Comparison of ENCODE assay signal across 14 cellular contexts in the genomic region with DNA sequence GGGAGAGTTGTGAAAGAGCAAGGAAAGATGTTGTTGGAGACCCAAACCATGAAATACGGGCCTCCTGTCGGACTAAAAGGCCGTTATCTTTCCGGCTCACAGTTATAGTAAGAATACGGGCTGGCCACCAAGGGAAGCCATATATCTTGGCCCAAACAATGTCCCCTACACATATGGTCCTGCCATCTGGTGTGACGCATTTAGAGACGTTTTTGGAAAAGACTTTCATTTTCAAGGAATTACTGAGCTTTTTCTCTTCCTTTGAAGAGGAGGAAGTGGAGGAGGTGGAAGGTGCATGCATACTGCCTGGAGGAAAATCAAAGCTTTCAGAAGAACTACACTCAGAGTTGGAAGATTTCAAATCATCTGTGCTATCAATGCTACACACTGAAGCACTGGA.
"Had no signal": no experiment of that assay in that cellular context is flagged by ENCODE, and none has a peak within 500 bp of the region (broad histone marks: within the 10 kb centered on the region; RNA-seq: fewer than 3 reads in every experiment).

No MANE protein-coding gene starts in this region.

- H3K27me3 ChIP-seq: esophagus muscularis mucosa, right lobe of liver, tibial nerve, vagina had no signal

- ATAC-seq: activated CD4-positive, alpha-beta T cell treated with anti-CD3 and anti-CD28 coated beads for 36 hours; natural killer cell; psoas muscle; right lobe of liver; stimulated activated effector memory CD8-positive, alpha-beta T cell treated with anti-CD3 and anti-CD28 coated beads, Interleukin-12 subunit alpha, Interleukin-12 subunit beta, amount 100 ng/mL, for 72 hours had no signal

- H3K27ac ChIP-seq: esophagus muscularis mucosa, psoas muscle, right lobe of liver, tibial nerve, vagina, VCaP had no signal

- H3K27me3 Mint-ChIP-seq: activated CD4-positive, alpha-beta T cell treated with anti-CD3 and anti-CD28 coated beads for 36 hours had no signal

- H3K4me3 Mint-ChIP-seq: activated CD4-positive, alpha-beta T cell treated with anti-CD3 and anti-CD28 coated beads for 36 hours; immature natural killer cell; natural killer cell; stimulated activated effector memory CD8-positive, alpha-beta T cell treated with anti-CD3 and anti-CD28 coated beads, Interleukin-12 subunit alpha, Interleukin-12 subunit beta, amount 100 ng/mL, for 72 hours had no signal

- H3K9me3 ChIP-seq: esophagus muscularis mucosa, psoas muscle, right lobe of liver, tibial nerve, vagina had no signal

- H3K4me1 ChIP-seq: psoas muscle, right lobe of liver, tibial nerve, vagina had no signal

- H3K27ac Mint-ChIP-seq: natural killer cell; stimulated activated effector memory CD8-positive, alpha-beta T cell treated with anti-CD3 and anti-CD28 coated beads, Interleukin-12 subunit alpha, Interleukin-12 subunit beta, amount 100 ng/mL, for 72 hours had no signal

- H3K4me3 ChIP-seq: esophagus muscularis mucosa, psoas muscle, right lobe of liver, tibial nerve, vagina had no signal

- DNase-seq: activated CD4-positive, alpha-beta T cell treated with anti-CD3 and anti-CD28 coated beads for 36 hours; activated naive CD4-positive, alpha-beta T cell treated with Interleukin-2 at 50 U/mL for 16 hours; central memory CD4-positive, alpha-beta T cell; immature natural killer cell; mammary epithelial cell; natural killer cell; occipital lobe; psoas muscle; right lobe of liver had no signal

- H3K9me3 Mint-ChIP-seq: immature natural killer cell; natural killer cell; stimulated activated effector memory CD8-positive, alpha-beta T cell treated with anti-CD3 and anti-CD28 coated beads, Interleukin-12 subunit alpha, Interleukin-12 subunit beta, amount 100 ng/mL, for 72 hours had no signal
